Comparison of ENCODE assay signal across 1 cellular context in genomic region chr12:52063986-52064649, GRCh38.
TF ChIP-seq lines count a peak whose summit lies in the region.

No MANE protein-coding gene starts in this region.

TF ChIP-seq in HepG2, 621 proteins besides CTCF, POLR2A, EP300 and RAD21:
- TF ChIP-seq RBFOX2 (IDR thresholded peaks at IDR 0.05; ENCODE audit: low read depth, low read length), result no peak
- TF ChIP-seq RARG (CRISPR knock-in tag; IDR thresholded peaks at IDR 0.05; ENCODE audit: low read depth), result no peak
- TF ChIP-seq CHCHD3 (CRISPR knock-in tag; IDR thresholded peaks at IDR 0.05), result no peak
- TF ChIP-seq TBP (CRISPR knock-in tag; IDR thresholded peaks at IDR 0.05), result no peak
- TF ChIP-seq, protein P1, sequence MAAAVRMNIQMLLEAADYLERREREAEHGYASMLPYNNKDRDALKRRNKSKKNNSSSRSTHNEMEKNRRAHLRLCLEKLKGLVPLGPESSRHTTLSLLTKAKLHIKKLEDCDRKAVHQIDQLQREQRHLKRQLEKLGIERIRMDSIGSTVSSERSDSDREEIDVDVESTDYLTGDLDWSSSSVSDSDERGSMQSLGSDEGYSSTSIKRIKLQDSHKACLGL (CRISPR knock-in tag; IDR thresholded peaks at IDR 0.05), result no peak
- TF ChIP-seq CREB1 (IDR thresholded peaks at IDR 0.05), result 0 out of 2 replicates have a peak, but pooled peaks have one; percentile 10
- TF ChIP-seq CREB1 (CRISPR knock-in tag; IDR thresholded peaks at IDR 0.05), result no peak
- TF ChIP-seq ZBTB21 (CRISPR knock-in tag; IDR thresholded peaks at IDR 0.05), result 0 out of 2 replicates have a peak, but pooled peaks have one; percentile 61
- TF ChIP-seq GLMP (CRISPR knock-in tag; IDR thresholded peaks at IDR 0.05; ENCODE audit: borderline replicate concordance), result no peak
- TF ChIP-seq TGIF2 (CRISPR knock-in tag; IDR thresholded peaks at IDR 0.05), result no peak
